Comparison of ENCODE assay signal across 6 cellular contexts in the genomic region with DNA sequence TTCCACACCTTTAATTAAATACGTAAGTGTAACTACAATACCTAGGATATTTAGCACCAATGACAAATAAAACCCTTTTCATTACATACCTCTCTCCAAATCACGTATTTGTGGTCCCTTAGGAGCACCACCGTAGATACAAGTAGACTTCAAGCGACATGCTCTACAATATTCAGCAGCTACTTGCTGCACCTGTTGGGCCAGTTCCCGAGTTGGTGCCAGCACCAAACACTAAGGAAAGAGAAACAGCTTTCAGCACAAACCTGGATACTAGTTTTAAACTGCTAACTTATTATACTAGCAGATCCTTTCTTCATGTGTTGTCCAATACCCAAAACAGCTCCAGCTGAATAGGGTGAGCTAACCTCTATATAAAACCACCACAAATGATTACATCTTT. TPM values are rescaled to one million over a fixed set of nuclear protein-coding genes. Genes with fewer than 3 reads are reported as not detected.
DNase-seq lines count a peak whose midpoint lies in the region; ATAC-seq and TF ChIP-seq lines count a peak whose summit lies in the region.

No MANE protein-coding gene starts in this region.

- H3K4me3 Mint-ChIP-seq in Calu3 (ENCODE audit: low read depth, unreplicated experiment): peak overlapping the region; percentile 86
- H3K4me3 Mint-ChIP-seq in activated T-helper 1 cell treated with anti-CD3 and anti-CD28 coated beads, Interleukin-12 subunit alpha, Interleukin-12 subunit beta, Interleukin-2, Interleukin-4 antibody, amounts not matched to agents 30 ng/mL and 10 ng/mL and 1 ng/mL, durations not matched to agents 14 hours and 24 hours and 36 hours: peak overlapping the region; percentile 97

- peaks cover 1% of the 10 kb centered on the region for H3K4me1 ChIP-seq in ovary (ENCODE audit: insufficient read depth)

- no peaks in the 10 kb centered on the region for H3K27me3 Mint-ChIP-seq in Calu3 (ENCODE audit: unreplicated experiment)
- no peaks in the 10 kb centered on the region for H3K27me3 Mint-ChIP-seq in activated T-helper 1 cell treated with anti-CD3 and anti-CD28 coated beads, Interleukin-12 subunit alpha, Interleukin-12 subunit beta, Interleukin-2, Interleukin-4 antibody, amounts not matched to agents 30 ng/mL and 10 ng/mL and 1 ng/mL, durations not matched to agents 14 hours and 24 hours and 36 hours (ENCODE audit: insufficient read depth)

- TF ChIP-seq CTCF in Calu3 (IDR thresholded peaks at IDR 0.05; ENCODE audit: unreplicated experiment): no peak
- no peak for TF ChIP-seq CTCF in ovary (IDR thresholded peaks at IDR 0.05)

- TF ChIP-seq POLR2A in ovary (IDR thresholded peaks at IDR 0.05): no peak
- TF ChIP-seq POLR2A in GM18505 (IDR thresholded peaks at IDR 0.05; ENCODE audit: borderline replicate concordance, extremely low read depth, insufficient read depth, insufficient read length): no peak

- H3K4me3 ChIP-seq in ovary: no peak overlapping the region

- CTCF ChIA-PET in Calu3 (lab: Charles Lee): no interaction called here

- no peak for ATAC-seq in GM18505 (IDR thresholded peaks at IDR 0.05; ENCODE audit: unreplicated experiment)

- H3K4me1 Mint-ChIP-seq in Calu3 (ENCODE audit: low read depth, unreplicated experiment): peaks cover 32% of the 10 kb centered on the region
- peaks cover 59% of the 10 kb centered on the region for H3K4me1 Mint-ChIP-seq in activated T-helper 1 cell treated with anti-CD3 and anti-CD28 coated beads, Interleukin-12 subunit alpha, Interleukin-12 subunit beta, Interleukin-2, Interleukin-4 antibody, amounts not matched to agents 30 ng/mL and 10 ng/mL and 1 ng/mL, durations not matched to agents 14 hours and 24 hours and 36 hours (ENCODE audit: low read depth)

- BruUV-seq in Calu3 (replicated peaks; lab: Mats Ljungman, UMichigan): no TSS peak

- no peaks in the 10 kb centered on the region for H3K9me3 Mint-ChIP-seq in Calu3 (ENCODE audit: low read depth, unreplicated experiment)
- no peaks in the 10 kb centered on the region for H3K9me3 Mint-ChIP-seq in activated T-helper 1 cell treated with anti-CD3 and anti-CD28 coated beads, Interleukin-12 subunit alpha, Interleukin-12 subunit beta, Interleukin-2, Interleukin-4 antibody, amounts not matched to agents 30 ng/mL and 10 ng/mL and 1 ng/mL, durations not matched to agents 14 hours and 24 hours and 36 hours

- DNase-seq in Calu3: no peak
- no peak for DNase-seq in activated T-helper 1 cell treated with anti-CD3 and anti-CD28 coated beads, Interleukin-12 subunit alpha, Interleukin-12 subunit beta, Interleukin-2, Interleukin-4 antibody, amounts not matched to agents 30 ng/mL and 10 ng/mL and 1 ng/mL, durations not matched to agents 14 hours and 24 hours and 36 hours (ENCODE audit: low spot score)
- DNase-seq in myocyte (ENCODE audit: low read depth): peak; percentile 25
- no peak for DNase-seq in NCI-H1105 treated with DMSO at 0.1 percent for 48 hours (lab: John Stamatoyannopoulos, UW)
- DNase-seq in ovary: no peak

- TF ChIP-seq EP300 in ovary (IDR thresholded peaks at IDR 0.05): no peak

- no peaks in the 10 kb centered on the region for H3K9me3 ChIP-seq in ovary

- no peak overlapping the region for H3K27ac Mint-ChIP-seq in Calu3 (ENCODE audit: unreplicated experiment)
- no peak overlapping the region for H3K27ac Mint-ChIP-seq in activated T-helper 1 cell treated with anti-CD3 and anti-CD28 coated beads, Interleukin-12 subunit alpha, Interleukin-12 subunit beta, Interleukin-2, Interleukin-4 antibody, amounts not matched to agents 30 ng/mL and 10 ng/mL and 1 ng/mL, durations not matched to agents 14 hours and 24 hours and 36 hours

- no peaks in the 10 kb centered on the region for H3K27me3 ChIP-seq in ovary

- H3K36me3 ChIP-seq in ovary: no peaks in the 10 kb centered on the region

- intact Hi-C loops in Calu3 (cut with micrococcal nuclease; ENCODE audit: unreplicated experiment): no loop called here
- intact Hi-C loops in activated T-helper 1 cell treated with anti-CD3 and anti-CD28 coated beads, Interleukin-12 subunit alpha, Interleukin-12 subunit beta, Interleukin-2, Interleukin-4 antibody, amounts not matched to agents 30 ng/mL and 10 ng/mL and 1 ng/mL, durations not matched to agents 14 hours and 24 hours and 36 hours (cut with micrococcal nuclease): no loop called here
- intact Hi-C loops in ovary (cut with DNase I): no loop called here

- H3K36me3 Mint-ChIP-seq in Calu3 (ENCODE audit: insufficient read depth, unreplicated experiment): peaks cover 99% of the 10 kb centered on the region
- H3K36me3 Mint-ChIP-seq in activated T-helper 1 cell treated with anti-CD3 and anti-CD28 coated beads, Interleukin-12 subunit alpha, Interleukin-12 subunit beta, Interleukin-2, Interleukin-4 antibody, amounts not matched to agents 30 ng/mL and 10 ng/mL and 1 ng/mL, durations not matched to agents 14 hours and 24 hours and 36 hours (ENCODE audit: low read depth): peaks cover 74% of the 10 kb centered on the region

- no peak overlapping the region for H3K27ac ChIP-seq in ovary

- 69 to 76% (median 69%) methylated on average over 5 of the region's 5 CpGs for WGBS in ovary, 3 donors

RNA-seq across cellular contexts. Expression of a gene that starts 2.7 kb away (rescaled TPM):
- total RNA-seq in Calu3 (2022) (384 and 477 TPM in 2 replicates), myocyte (300 and 476 TPM in 2 replicates), ovary (100 to 1,000 TPM; 438 to 750 (median 559) TPM)
- 920 and 926 TPM in 2 replicates for total RNA-seq in activated T-helper 1 cell treated with anti-CD3 and anti-CD28 coated beads, Interleukin-12 subunit alpha, Interleukin-12 subunit beta, Interleukin-2, Interleukin-4 antibody, amounts not matched to agents 30 ng/mL and 10 ng/mL and 1 ng/mL, durations not matched to agents 14 hours and 24 hours and 36 hours
- polyA plus RNA-seq in myocyte (2012): 504 TPM
- 100 to 1,000 TPM; 372 to 633 TPM for polyA plus RNA-seq in ovary

RNA-seq across cellular contexts. Expression of a gene that starts 3.4 kb away (rescaled TPM):
- 37.6 and 38.9 TPM in 2 replicates for total RNA-seq in Calu3 (2022)
- 42.4 and 46.4 TPM in 2 replicates for total RNA-seq in activated T-helper 1 cell treated with anti-CD3 and anti-CD28 coated beads, Interleukin-12 subunit alpha, Interleukin-12 subunit beta, Interleukin-2, Interleukin-4 antibody, amounts not matched to agents 30 ng/mL and 10 ng/mL and 1 ng/mL, durations not matched to agents 14 hours and 24 hours and 36 hours
- 23.3 and 24.4 TPM in 2 replicates for total RNA-seq in myocyte
- polyA plus RNA-seq in myocyte (2012): 19.6 TPM
- total RNA-seq in ovary: 10 to 100 TPM; 50.8 to 87.2 (median 65.6) TPM
- polyA plus RNA-seq in ovary: 10 to 100 TPM; 44.5 to 45.8 TPM

RNA-seq across cellular contexts. Expression of a gene that starts 6.5 kb away (rescaled TPM):
- total RNA-seq in Calu3 (2022) (25.1 and 29.8 TPM in 2 replicates), myocyte (10.5 and 14.5 TPM in 2 replicates), ovary (10 to 100 TPM; 13.6 to 21.3 (median 17.6) TPM)
- 33.3 and 36.5 TPM in 2 replicates for total RNA-seq in activated T-helper 1 cell treated with anti-CD3 and anti-CD28 coated beads, Interleukin-12 subunit alpha, Interleukin-12 subunit beta, Interleukin-2, Interleukin-4 antibody, amounts not matched to agents 30 ng/mL and 10 ng/mL and 1 ng/mL, durations not matched to agents 14 hours and 24 hours and 36 hours
- 9.3 TPM for polyA plus RNA-seq in myocyte (2012)
- polyA plus RNA-seq in ovary: 10 to 100 TPM in 1 of 2 donors, 1 to 10 TPM in 1; 8.7 to 13.3 TPM

RNA-seq across cellular contexts. Expression of a gene that starts 54.4 kb away (rescaled TPM):
- total RNA-seq in Calu3 (2022) (4.9 and 7.6 TPM in 2 replicates), myocyte (14.5 and 21.3 TPM in 2 replicates), ovary (10 to 100 TPM in 1 of 7 donors, 1 to 10 TPM in 6; 2.3 to 16.4 (median 6.8) TPM)
- total RNA-seq in activated T-helper 1 cell treated with anti-CD3 and anti-CD28 coated beads, Interleukin-12 subunit alpha, Interleukin-12 subunit beta, Interleukin-2, Interleukin-4 antibody, amounts not matched to agents 30 ng/mL and 10 ng/mL and 1 ng/mL, durations not matched to agents 14 hours and 24 hours and 36 hours: 0.26 and 0.37 TPM in 2 replicates
- 10.5 TPM for polyA plus RNA-seq in myocyte (2012)
- 10 to 100 TPM in 1 of 2 donors, 1 to 10 TPM in 1; 2.0 to 13.1 TPM for polyA plus RNA-seq in ovary
